ENCODE assay signal across 11 cellular contexts in genomic region chr17:81935709-81936084, GRCh38. TPM values are rescaled to one million over a fixed set of nuclear protein-coding genes. Genes with fewer than 3 reads are reported as not detected.
DNase-seq lines count a peak whose midpoint lies in the region; ATAC-seq, FAIRE-seq and TF ChIP-seq lines count a peak whose summit lies in the region.
"Had no signal": no experiment of that assay in that cellular context is flagged by ENCODE, and none has a peak within 500 bp of the region (broad histone marks: within the 10 kb centered on the region; RNA-seq: fewer than 3 reads in every experiment).

No MANE protein-coding gene starts in this region.

- ATAC-seq in pancreas (no peak), HG02571 (IDR thresholded peaks at IDR 0.05; ENCODE audit: unreplicated experiment) (no peak)

- H3K36me3 Mint-ChIP-seq in activated CD4-positive, alpha-beta T cell treated with anti-CD3 and anti-CD28 coated beads, Interleukin-2, amount 10 ng/mL, durations not matched to agents 24 days and 14 days (ENCODE audit: low read depth) = peaks cover 18% of the 10 kb centered on the region

- H3K36me3 ChIP-seq in pancreas = no peaks in the 10 kb centered on the region

- no peak for FAIRE-seq in pancreas (lab: Jason Lieb, UNC)

- H3K27me3 Mint-ChIP-seq in activated CD4-positive, alpha-beta T cell treated with anti-CD3 and anti-CD28 coated beads, Interleukin-2, amount 10 ng/mL, durations not matched to agents 24 days and 14 days = peaks cover 2% of the 10 kb centered on the region

- no peak for TF ChIP-seq CTCF in choroid plexus epithelial cell (conservative IDR thresholded peaks at IDR 0.05; ENCODE audit: low read depth, low read length)
- TF ChIP-seq CTCF in pancreas (IDR thresholded peaks at IDR 0.05) = no peak

- no peaks in the 10 kb centered on the region for H3K9me3 Mint-ChIP-seq in activated CD4-positive, alpha-beta T cell treated with anti-CD3 and anti-CD28 coated beads, Interleukin-2, amount 10 ng/mL, durations not matched to agents 24 days and 14 days

- H3K9me3 ChIP-seq in pancreas = no peaks in the 10 kb centered on the region

- intact Hi-C loops in activated CD4-positive, alpha-beta T cell treated with anti-CD3 and anti-CD28 coated beads, Interleukin-2, amount 10 ng/mL, durations not matched to agents 24 days and 14 days (cut with micrococcal nuclease) = loop anchor here (2.0 kb wide), 1 partner anchor 87 kb away; the partner anchor contains the start of genes CENPX and LRRC45
- intact Hi-C loops in pancreas (cut with DNase I) = no loop called here

- H3K27me3 ChIP-seq in pancreas = no peaks in the 10 kb centered on the region

- H3K27ac ChIP-seq in pancreas = no peak overlapping the region

- WGBS in pancreas, 2 donors = 68 to 84% methylated on average over 6 of the region's 6 CpGs

- peaks cover 0 to 5% (median 3%) of the 10 kb centered on the region in 3 donors for H3K4me1 ChIP-seq in pancreas

- DNase-seq in activated CD4-positive, alpha-beta T cell treated with anti-CD3 and anti-CD28 coated beads, Interleukin-2, amount 10 ng/mL, durations not matched to agents 24 days and 14 days = no peak
- no peak for DNase-seq in activated CD4-positive, alpha-beta T cell treated with anti-CD3 and anti-CD28 coated beads for 1 hour
- peak; percentile 1 for DNase-seq in NCI-H226
- no peak for DNase-seq in choroid plexus epithelial cell (ENCODE audit: low read depth)
- DNase-seq in pancreas = peak in 2 of 6 donors; percentile 26 to 48
- DNase-seq in NK-92 treated with Interleukin-12 subunit alpha and Interleukin-12 subunit beta, amount 100 ng/mL, for 24 hours (lab: John Stamatoyannopoulos, UW) = no peak
- no peak for DNase-seq in NCI-H526 (lab: John Stamatoyannopoulos, UW)
- DNase-seq: cerebellar nuclear complex; stimulated activated naive CD4-positive, alpha-beta T cell treated with Interleukin-2 at 50 U/mL for 16 hours had no signal

- peaks cover 18% of the 10 kb centered on the region for H3K4me1 Mint-ChIP-seq in activated CD4-positive, alpha-beta T cell treated with anti-CD3 and anti-CD28 coated beads, Interleukin-2, amount 10 ng/mL, durations not matched to agents 24 days and 14 days

- peak overlapping the region; percentile 90 for H3K4me3 Mint-ChIP-seq in activated CD4-positive, alpha-beta T cell treated with anti-CD3 and anti-CD28 coated beads, Interleukin-2, amount 10 ng/mL, durations not matched to agents 24 days and 14 days

- H3K27ac Mint-ChIP-seq in activated CD4-positive, alpha-beta T cell treated with anti-CD3 and anti-CD28 coated beads, Interleukin-2, amount 10 ng/mL, durations not matched to agents 24 days and 14 days = peak overlapping the region; percentile 40

- H3K4me3 ChIP-seq in choroid plexus epithelial cell (ENCODE audit: low read depth, low read length) (peak overlapping the region; percentile 24), pancreas (peak overlapping the region; percentile 52 to 74 (median 70))

RNA-seq across cellular contexts. Expression of gene PYCR1, which starts 1.4 kb away (rescaled TPM):
- total RNA-seq in activated CD4-positive, alpha-beta T cell treated with anti-CD3 and anti-CD28 coated beads, Interleukin-2, amount 10 ng/mL, durations not matched to agents 24 days and 14 days = 136 and 138 TPM in 2 replicates
- 100 to 1,000 TPM in 1 of 6 donors, 10 to 100 TPM in 5; 30.6 to 158 (median 52.3) TPM for total RNA-seq in pancreas
- 10 to 100 TPM; 25.4 to 36.9 TPM for polyA plus RNA-seq in pancreas

RNA-seq across cellular contexts. Expression of gene MAFG, which starts 8.2 kb away (rescaled TPM):
- 32.5 and 33.3 TPM in 2 replicates for total RNA-seq in activated CD4-positive, alpha-beta T cell treated with anti-CD3 and anti-CD28 coated beads, Interleukin-2, amount 10 ng/mL, durations not matched to agents 24 days and 14 days
- 10 to 100 TPM in 1 of 6 donors, 1 to 10 TPM in 5; 6.4 to 11.1 (median 8.0) TPM for total RNA-seq in pancreas
- 1 to 10 TPM; 6.9 to 8.2 TPM for polyA plus RNA-seq in pancreas

RNA-seq across cellular contexts. Expression of gene MYADML2, which starts 11.3 kb away (rescaled TPM):
- total RNA-seq in activated CD4-positive, alpha-beta T cell treated with anti-CD3 and anti-CD28 coated beads, Interleukin-2, amount 10 ng/mL, durations not matched to agents 24 days and 14 days = not detected in 2 replicates
- not detected for total RNA-seq in pancreas
- polyA plus RNA-seq in pancreas = not detected
- total RNA-seq: mesenteric fat pad had no signal

RNA-seq across cellular contexts. Expression of gene SIRT7, which starts 17.7 kb away (rescaled TPM):
- 54.9 and 58.2 TPM in 2 replicates for total RNA-seq in activated CD4-positive, alpha-beta T cell treated with anti-CD3 and anti-CD28 coated beads, Interleukin-2, amount 10 ng/mL, durations not matched to agents 24 days and 14 days
- total RNA-seq in pancreas = 10 to 100 TPM in 5 of 6 donors, 1 to 10 TPM in 1; 9.6 to 18.1 (median 12.0) TPM
- polyA plus RNA-seq in pancreas = 10 to 100 TPM; 33.8 to 40.2 TPM

RNA-seq across cellular contexts. Expression of gene PCYT2, which starts 24.5 kb away (rescaled TPM):
- 43.0 and 46.5 TPM in 2 replicates for total RNA-seq in activated CD4-positive, alpha-beta T cell treated with anti-CD3 and anti-CD28 coated beads, Interleukin-2, amount 10 ng/mL, durations not matched to agents 24 days and 14 days
- total RNA-seq in pancreas = 10 to 100 TPM in 5 of 6 donors, 1 to 10 TPM in 1; 9.0 to 20.7 (median 15.0) TPM
- 10 to 100 TPM; 22.3 to 35.3 TPM for polyA plus RNA-seq in pancreas
